26 cellular contexts compared by ENCODE assay signal in the genomic region with DNA sequence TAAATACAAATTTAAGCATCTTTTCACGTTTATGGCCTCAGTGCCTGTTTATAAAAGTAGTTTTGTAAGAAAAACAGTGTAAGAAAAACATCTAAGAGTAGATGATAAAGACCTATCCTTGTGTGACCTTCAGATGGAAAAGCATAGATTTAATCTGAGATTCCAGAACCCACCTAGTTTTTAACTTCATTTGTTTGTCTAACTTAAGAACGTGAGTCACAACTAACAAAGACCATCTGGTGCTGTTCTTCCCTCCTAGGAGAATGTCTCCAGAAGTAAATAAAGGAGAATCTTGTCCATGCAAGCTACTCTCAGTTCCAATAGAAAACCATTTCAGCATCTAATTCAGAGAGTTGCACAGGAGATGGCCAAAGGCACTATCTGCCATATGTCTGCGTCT.
"Had no signal": no experiment of that assay in that cellular context is flagged by ENCODE, and none has a peak within 500 bp of the region (broad histone marks: within the 10 kb centered on the region; RNA-seq: fewer than 3 reads in every experiment).

No MANE protein-coding gene starts in this region.

- DNase-seq: dorsolateral prefrontal cortex; effector CD4-positive, alpha-beta T cell; endodermal cell; gastrocnemius medialis; head of caudate nucleus; left lung; mesendoderm; midbrain; naive thymus-derived CD8-positive, alpha-beta T cell; nephron progenitor cell; nucleus accumbens; stimulated activated CD4-positive, alpha-beta T cell treated with anti-CD3 and anti-CD28 coated beads, Interleukin-12 subunit alpha, Interleukin-12 subunit beta, amount 100 ng/mL, for 4 hours; stimulated activated CD4-positive, alpha-beta T cell treated with anti-CD3 and anti-CD28 coated beads, Interleukin-1b, Interleukin-23, amount 100 ng/mL, for 48 hours; stimulated activated CD4-positive, alpha-beta T cell treated with anti-CD3 and anti-CD28 coated beads, Interleukin-4, amount 100 ng/mL, for 1 hour; stimulated activated CD8-positive, alpha-beta memory T cell treated with anti-CD3 and anti-CD28 coated beads, Interleukin-4, amount 100 ng/mL, for 48 hours; stimulated activated naive CD4-positive, alpha-beta T cell; stimulated activated naive CD8-positive, alpha-beta T cell treated with anti-CD3 and anti-CD28 coated beads, Interleukin-15, amount 100 ng/mL, for 72 hours; thyroid gland had no signal

- H3K4me3 ChIP-seq: dorsolateral prefrontal cortex, esophagus muscularis mucosa, gastrocnemius medialis, left lung, prostate gland, right atrium auricular region, smooth muscle cell, thyroid gland had no signal

- H3K4me2 ChIP-seq: smooth muscle cell had no signal

- H3K4me1 ChIP-seq: esophagus muscularis mucosa, gastrocnemius medialis, left lung, prostate gland, right atrium auricular region, thyroid gland had no signal

- H3K27me3 ChIP-seq: dorsolateral prefrontal cortex, esophagus muscularis mucosa, gastrocnemius medialis, left lung, right atrium auricular region, thyroid gland had no signal

- H3K36me3 ChIP-seq: esophagus muscularis mucosa, gastrocnemius medialis, left lung, prostate gland, right atrium auricular region, thyroid gland had no signal

- H3K27ac ChIP-seq: esophagus muscularis mucosa, gastrocnemius medialis, left lung, prostate gland, right atrium auricular region, thyroid gland had no signal

- ATAC-seq: gastrocnemius medialis; left lung; naive thymus-derived CD8-positive, alpha-beta T cell; sciatic nerve; stimulated activated naive CD8-positive, alpha-beta T cell treated with anti-CD3 and anti-CD28 coated beads, Interleukin-15, amount 100 ng/mL, for 72 hours had no signal

- FAIRE-seq: colon, endothelial cell of umbilical vein, keratinocyte had no signal

- H3K9me3 ChIP-seq: esophagus muscularis mucosa, gastrocnemius medialis, left lung, prostate gland, right atrium auricular region, thyroid gland had no signal
